Comparison of ENCODE assay signal across 24 cellular contexts in genomic region chr5:159453209-159453608, GRCh38.
"Had no signal": no experiment of that assay in that cellular context is flagged by ENCODE, and none has a peak within 500 bp of the region (broad histone marks: within the 10 kb centered on the region; RNA-seq: fewer than 3 reads in every experiment).

No MANE protein-coding gene starts in this region.

- H3K9me3 ChIP-seq: neutrophil, uterus had no signal

- ATAC-seq: activated CD4-positive, alpha-beta T cell treated with anti-CD3 and anti-CD28 coated beads for 36 hours; activated CD8-positive, alpha-beta T cell treated with anti-CD3 and anti-CD28 coated beads, Interleukin-2, amount 10 ng/mL, durations not matched to agents 7 days and 5 days; esophagus mucosa; sciatic nerve; stimulated activated effector memory CD8-positive, alpha-beta T cell treated with anti-CD3 and anti-CD28 coated beads, Interleukin-12 subunit alpha, Interleukin-12 subunit beta, amount 100 ng/mL, for 72 hours; stimulated activated naive CD8-positive, alpha-beta T cell treated with anti-CD3 and anti-CD28 coated beads, Interleukin-15, amount 100 ng/mL, for 72 hours had no signal

- H3K4me1 Mint-ChIP-seq: nephron progenitor cell had no signal

- H3K4me3 Mint-ChIP-seq: activated CD4-positive, alpha-beta T cell treated with anti-CD3 and anti-CD28 coated beads for 36 hours; activated CD8-positive, alpha-beta T cell treated with anti-CD3 and anti-CD28 coated beads, Interleukin-2, amount 10 ng/mL, durations not matched to agents 7 days and 5 days; activated naive CD4-positive, alpha-beta T cell treated with anti-CD3 and anti-CD28 coated beads, Interleukin-2, amount 10 ng/mL, durations not matched to agents 7 days and 5 days; activated naive CD8-positive, alpha-beta T cell treated with anti-CD3 and anti-CD28 coated beads, Interleukin-2, amount 10 ng/mL, durations not matched to agents 7 days and 5 days; activated T-cell treated with anti-CD3 and anti-CD28 coated beads, Interleukin-2, amount 50 U/mL, for 24 hours; nephron progenitor cell; stimulated activated effector memory CD8-positive, alpha-beta T cell treated with anti-CD3 and anti-CD28 coated beads, Interleukin-12 subunit alpha, Interleukin-12 subunit beta, amount 100 ng/mL, for 72 hours; stimulated activated naive CD8-positive, alpha-beta T cell treated with anti-CD3 and anti-CD28 coated beads, Interleukin-15, amount 100 ng/mL, for 72 hours; type B pancreatic cell had no signal

- H3K27me3 ChIP-seq: brain microvascular endothelial cell, uterus had no signal

- DNase-seq: activated CD4-positive, alpha-beta T cell treated with anti-CD3 and anti-CD28 coated beads for 36 hours; activated CD4-positive, CD25-positive, alpha-beta regulatory T cell; activated CD8-positive, alpha-beta T cell treated with anti-CD3 and anti-CD28 coated beads, Interleukin-2, amount 10 ng/mL, durations not matched to agents 7 days and 5 days; activated gamma-delta T cell; activated naive CD4-positive, alpha-beta T cell treated with anti-CD3 and anti-CD28 coated beads, Interleukin-2, amount 10 ng/mL, durations not matched to agents 7 days and 5 days; activated naive CD8-positive, alpha-beta T cell treated with anti-CD3 and anti-CD28 coated beads, Interleukin-2, amount 10 ng/mL, durations not matched to agents 7 days and 5 days; activated T-cell treated with anti-CD3 and anti-CD28 coated beads, Interleukin-2, amount 50 U/mL, for 24 hours; amniotic stem cell; brain microvascular endothelial cell; cortex of kidney; foreskin fibroblast; hippocampal formation; kidney; left colon; mesenchymal stem cell; nephron progenitor cell; stimulated activated CD4-positive, alpha-beta T cell treated with anti-CD3 and anti-CD28 coated beads, Interleukin-4, amount 100 ng/mL, for 24 hours; stimulated activated naive CD8-positive, alpha-beta T cell treated with anti-CD3 and anti-CD28 coated beads, Interleukin-15, amount 100 ng/mL, for 72 hours; uterus had no signal

- H3K36me3 Mint-ChIP-seq: activated naive CD4-positive, alpha-beta T cell treated with anti-CD3 and anti-CD28 coated beads, Interleukin-2, amount 10 ng/mL, durations not matched to agents 7 days and 5 days; activated naive CD8-positive, alpha-beta T cell treated with anti-CD3 and anti-CD28 coated beads, Interleukin-2, amount 10 ng/mL, durations not matched to agents 7 days and 5 days; type B pancreatic cell had no signal

- H3K27ac Mint-ChIP-seq: activated CD4-positive, alpha-beta T cell treated with anti-CD3 and anti-CD28 coated beads for 36 hours; activated CD8-positive, alpha-beta T cell treated with anti-CD3 and anti-CD28 coated beads, Interleukin-2, amount 10 ng/mL, durations not matched to agents 7 days and 5 days; activated naive CD4-positive, alpha-beta T cell treated with anti-CD3 and anti-CD28 coated beads, Interleukin-2, amount 10 ng/mL, durations not matched to agents 7 days and 5 days; activated naive CD8-positive, alpha-beta T cell treated with anti-CD3 and anti-CD28 coated beads, Interleukin-2, amount 10 ng/mL, durations not matched to agents 7 days and 5 days; activated T-cell treated with anti-CD3 and anti-CD28 coated beads, Interleukin-2, amount 50 U/mL, for 24 hours; nephron progenitor cell; stimulated activated effector memory CD8-positive, alpha-beta T cell treated with anti-CD3 and anti-CD28 coated beads, Interleukin-12 subunit alpha, Interleukin-12 subunit beta, amount 100 ng/mL, for 72 hours; stimulated activated naive CD8-positive, alpha-beta T cell treated with anti-CD3 and anti-CD28 coated beads, Interleukin-15, amount 100 ng/mL, for 72 hours had no signal

- H3K36me3 ChIP-seq: brain microvascular endothelial cell, neutrophil, uterus had no signal

- H3K27ac ChIP-seq: brain microvascular endothelial cell, neutrophil, uterus had no signal

- H3K4me3 ChIP-seq: uterus had no signal

- H3K9me3 Mint-ChIP-seq: activated naive CD4-positive, alpha-beta T cell treated with anti-CD3 and anti-CD28 coated beads, Interleukin-2, amount 10 ng/mL, durations not matched to agents 7 days and 5 days; activated T-cell treated with anti-CD3 and anti-CD28 coated beads, Interleukin-2, amount 50 U/mL, for 24 hours; nephron progenitor cell; stimulated activated effector memory CD8-positive, alpha-beta T cell treated with anti-CD3 and anti-CD28 coated beads, Interleukin-12 subunit alpha, Interleukin-12 subunit beta, amount 100 ng/mL, for 72 hours; stimulated activated naive CD8-positive, alpha-beta T cell treated with anti-CD3 and anti-CD28 coated beads, Interleukin-15, amount 100 ng/mL, for 72 hours had no signal
